27 cellular contexts compared by ENCODE assay signal in genomic region chr3:155208183-155208582, GRCh38.
"Had no signal": no experiment of that assay in that cellular context is flagged by ENCODE, and none has a peak within 500 bp of the region (broad histone marks: within the 10 kb centered on the region; RNA-seq: fewer than 3 reads in every experiment).

No MANE protein-coding gene starts in this region.

- H3K4me1 ChIP-seq: ascending aorta, colonic mucosa, esophagus squamous epithelium, gastroesophageal sphincter, heart right ventricle had no signal

- H2AFZ ChIP-seq: hepatocyte had no signal

- H3K36me3 ChIP-seq: ascending aorta, breast epithelium, cardiac muscle cell, colonic mucosa, esophagus squamous epithelium, gastroesophageal sphincter, heart right ventricle had no signal

- H3K27ac ChIP-seq: ascending aorta, breast epithelium, cardiac muscle cell, colonic mucosa, epithelial cell of prostate, esophagus squamous epithelium, gastroesophageal sphincter, heart right ventricle, hepatocyte had no signal

- H3K79me2 ChIP-seq: hepatocyte had no signal

- DNase-seq: activated CD4-positive, alpha-beta memory T cell treated with anti-CD3 and anti-CD28 coated beads for 36 hours; activated CD4-positive, alpha-beta T cell treated with anti-CD3 and anti-CD28 coated beads for 36 hours; activated CD4-positive, alpha-beta T cell treated with anti-CD3 and anti-CD28 coated beads, Interleukin-2, amount 10 ng/mL, durations not matched to agents 24 days and 14 days; activated CD4-positive, CD25-positive, alpha-beta regulatory T cell; activated CD4-positive, CD25-positive, alpha-beta regulatory T cell treated with anti-CD3 and anti-CD28 coated beads, Interleukin-2, amount 50 U/mL, for 72 hours; activated CD8-positive, alpha-beta memory T cell treated with anti-CD3 and anti-CD28 coated beads, Interleukin-2, amount 10 ng/mL, durations not matched to agents 7 days and 5 days; activated CD8-positive, alpha-beta memory T cell treated with anti-CD3 and anti-CD28 coated beads, Interleukin-2, amount 50 U/mL, for 4 hours; activated CD8-positive, alpha-beta T cell treated with anti-CD3 and anti-CD28 coated beads, Interleukin-2, amount 10 ng/mL, durations not matched to agents 7 days and 5 days; activated effector memory CD4-positive, alpha-beta T cell treated with anti-CD3 and anti-CD28 coated beads, Interleukin-2, amount 50 U/mL, for 16 hours; activated naive CD4-positive, alpha-beta T cell treated with anti-CD3 and anti-CD28 coated beads, Interleukin-2, amount 10 ng/mL, durations not matched to agents 7 days and 5 days; activated naive CD8-positive, alpha-beta T cell treated with anti-CD3 and anti-CD28 coated beads, Interleukin-2, amount 10 ng/mL, durations not matched to agents 7 days and 5 days; activated T-cell treated with anti-CD3 and anti-CD28 coated beads, Interleukin-2, amount 50 U/mL, for 1 hour; activated T-cell treated with anti-CD3 and anti-CD28 coated beads, Interleukin-2, amount 50 U/mL, for 48 hours; central memory CD4-positive, alpha-beta T cell; cerebellar nuclear complex; colonic mucosa; effector CD8-positive, alpha-beta T cell; esophagus squamous epithelium; foreskin melanocyte; heart right ventricle had no signal

- H3K27me3 ChIP-seq: ascending aorta, breast epithelium, cardiac muscle cell, colonic mucosa, esophagus squamous epithelium, gastroesophageal sphincter, heart right ventricle, hepatocyte had no signal

- ATAC-seq: activated CD4-positive, alpha-beta T cell treated with anti-CD3 and anti-CD28 coated beads for 36 hours; activated CD8-positive, alpha-beta memory T cell treated with anti-CD3 and anti-CD28 coated beads, Interleukin-2, amount 10 ng/mL, durations not matched to agents 7 days and 5 days; activated CD8-positive, alpha-beta T cell treated with anti-CD3 and anti-CD28 coated beads, Interleukin-2, amount 10 ng/mL, durations not matched to agents 7 days and 5 days; activated naive CD4-positive, alpha-beta T cell treated with anti-CD3 and anti-CD28 coated beads, Interleukin-2, amount 50 U/mL, for 72 hours; gastroesophageal sphincter; heart right ventricle had no signal

- H3K4me2 ChIP-seq: hepatocyte had no signal

- H3K9me3 ChIP-seq: ascending aorta, breast epithelium, colonic mucosa, esophagus squamous epithelium, gastroesophageal sphincter, heart right ventricle had no signal

- H3K4me3 ChIP-seq: ascending aorta, breast epithelium, cardiac muscle cell, colonic mucosa, esophagus squamous epithelium, gastroesophageal sphincter, heart right ventricle, hepatocyte had no signal
